Comparison of ENCODE assay signal across 15 cellular contexts in genomic region chr9:129230302-129230701, GRCh38.
"Had no signal": no experiment of that assay in that cellular context is flagged by ENCODE, and none has a peak within 500 bp of the region (broad histone marks: within the 10 kb centered on the region; RNA-seq: fewer than 3 reads in every experiment).

No MANE protein-coding gene starts in this region.

- H3K4me3 Mint-ChIP-seq: activated CD4-positive, alpha-beta memory T cell treated with anti-CD3 and anti-CD28 coated beads for 36 hours; memory B cell; natural killer cell; WTC11 had no signal

- DNase-seq: activated CD4-positive, alpha-beta memory T cell treated with anti-CD3 and anti-CD28 coated beads for 36 hours; activated CD4-positive, alpha-beta T cell treated with anti-CD3 and anti-CD28 coated beads for 4 hours; activated naive CD4-positive, alpha-beta T cell treated with Interleukin-2 at 50 U/mL for 16 hours; activated T-cell treated with anti-CD3 and anti-CD28 coated beads, Interleukin-2, amount 50 U/mL, for 1 hour; effector CD8-positive, alpha-beta T cell; natural killer cell; sigmoid colon; stimulated activated naive CD4-positive, alpha-beta T cell treated with Interleukin-2 at 50 U/mL for 16 hours had no signal

- H3K36me3 ChIP-seq: breast epithelium, esophagus muscularis mucosa, gastroesophageal sphincter, sigmoid colon, tibial artery had no signal

- H3K27me3 Mint-ChIP-seq: activated CD4-positive, alpha-beta memory T cell treated with anti-CD3 and anti-CD28 coated beads for 36 hours had no signal

- H3K36me3 Mint-ChIP-seq: activated CD4-positive, alpha-beta memory T cell treated with anti-CD3 and anti-CD28 coated beads for 36 hours; natural killer cell had no signal

- H3K27ac ChIP-seq: breast epithelium, esophagus muscularis mucosa, gastroesophageal sphincter, sigmoid colon, tibial artery had no signal

- ATAC-seq: gastroesophageal sphincter, natural killer cell, WTC11 had no signal

- H3K4me3 ChIP-seq: breast epithelium, esophagus muscularis mucosa, gastroesophageal sphincter, sigmoid colon, tibial artery had no signal

- H3K9me3 ChIP-seq: breast epithelium, sigmoid colon, tibial artery had no signal

- H3K27me3 ChIP-seq: breast epithelium, esophagus muscularis mucosa, gastroesophageal sphincter, sigmoid colon, tibial artery had no signal

- H3K9me3 Mint-ChIP-seq: WTC11 had no signal

- H3K27ac Mint-ChIP-seq: activated CD4-positive, alpha-beta memory T cell treated with anti-CD3 and anti-CD28 coated beads for 36 hours; activated T-helper 2 cell treated with anti-CD3 and anti-CD28 coated beads, Interferon-gamma antibody, Interleukin-2, Interleukin-4, amounts not matched to agents 10 μg/mL and 5 μg/mL and 100 μg/mL, durations not matched to agents 14 hours and 24 hours and 36 hours; memory B cell; natural killer cell; WTC11 had no signal

- H3K4me1 ChIP-seq: breast epithelium had no signal
